Comparison of ENCODE assay signal across 2 cellular contexts in the genomic region with DNA sequence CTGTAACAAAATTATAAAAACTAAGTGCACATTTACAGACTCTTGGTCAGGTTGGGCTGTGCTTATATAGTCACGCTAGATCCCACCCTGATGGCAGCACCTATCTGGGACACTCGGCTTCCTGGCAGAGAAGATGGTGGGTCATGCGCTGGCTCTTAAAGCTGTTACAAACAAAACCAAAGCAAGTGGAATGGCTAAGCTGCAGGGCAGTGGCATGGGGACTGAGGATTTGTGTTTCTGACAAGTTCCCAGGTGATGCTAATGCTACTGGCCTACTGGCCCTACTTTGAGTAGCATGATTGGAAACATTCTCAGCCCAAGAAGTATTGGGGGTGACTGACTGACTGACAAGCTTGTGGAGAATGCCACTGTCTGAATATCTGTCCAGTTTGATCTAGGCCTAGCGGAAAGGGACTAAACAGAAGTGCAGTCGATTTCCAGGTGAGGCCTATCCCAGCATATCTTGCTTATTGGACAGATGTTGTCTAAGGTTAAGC.
A peak's percentile ranks its signal among the peaks of the same experiment; 100 is the strongest.
TF ChIP-seq lines count a peak whose summit lies in the region.

No MANE protein-coding gene starts in this region.

TF ChIP-seq in GM12891, 5 proteins besides CTCF, POLR2A, EP300 and RAD21:
- TF ChIP-seq SPI1 (IDR thresholded peaks at IDR 0.05; ENCODE audit: low read depth, low read length): no peak
- TF ChIP-seq POLR2AphosphoS5 (IDR thresholded peaks at IDR 0.05; ENCODE audit: low read depth, low read length): peak; percentile 78
TF ChIP-seq in GM12891: peak in this region for 1.

TF ChIP-seq in endothelial cell of umbilical vein, 7 proteins besides CTCF, POLR2A, EP300 and RAD21:
- TF ChIP-seq MYC (IDR thresholded peaks at IDR 0.05; ENCODE audit: low read depth, low read length): no peak
- TF ChIP-seq JUN (IDR thresholded peaks at IDR 0.05; ENCODE audit: borderline replicate concordance, insufficient read depth, insufficient read length, low read depth): no peak
- TF ChIP-seq, protein P1, sequence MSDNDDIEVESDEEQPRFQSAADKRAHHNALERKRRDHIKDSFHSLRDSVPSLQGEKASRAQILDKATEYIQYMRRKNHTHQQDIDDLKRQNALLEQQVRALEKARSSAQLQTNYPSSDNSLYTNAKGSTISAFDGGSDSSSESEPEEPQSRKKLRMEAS (IDR thresholded peaks at IDR 0.05; ENCODE audit: insufficient read depth, insufficient read length): no peak
- no peak for TF ChIP-seq POLR2AphosphoS5 (IDR thresholded peaks at IDR 0.05; ENCODE audit: insufficient read depth, low read depth, low read length)
- TF ChIP-seq FOS (IDR thresholded peaks at IDR 0.05; ENCODE audit: borderline replicate concordance, insufficient read depth, low read length): no peak
- TF ChIP-seq GATA2 (IDR thresholded peaks at IDR 0.05; ENCODE audit: insufficient read depth, insufficient read length, low read depth, low read length): no peak
- no peak for TF ChIP-seq EZH2 (IDR thresholded peaks at IDR 0.05; ENCODE audit: borderline replicate concordance, low read depth, low read length, severe bottlenecking)
